Comparison of ENCODE assay signal across 16 cellular contexts in genomic region chrX:68997461-68997860, GRCh38.
DNase-seq lines count a peak whose midpoint lies in the region; ATAC-seq, FAIRE-seq and TF ChIP-seq lines count a peak whose summit lies in the region.
"Had no signal": no experiment of that assay in that cellular context is flagged by ENCODE, and none has a peak within 500 bp of the region (broad histone marks: within the 10 kb centered on the region; RNA-seq: fewer than 3 reads in every experiment).

No MANE protein-coding gene starts in this region.

- H3K4me1 ChIP-seq in sigmoid colon = peaks cover 0 to 27% (median 23%) of the 10 kb centered on the region in 4 donors

- peaks cover 1% of the 10 kb centered on the region for H3K27me3 Mint-ChIP-seq in activated CD4-positive, alpha-beta T cell treated with anti-CD3 and anti-CD28 coated beads, Interleukin-2, amount 10 ng/mL, durations not matched to agents 24 days and 14 days
- H3K27me3 Mint-ChIP-seq: CD4-positive, alpha-beta T cell had no signal

- no peak for ATAC-seq in HG03175 (IDR thresholded peaks at IDR 0.05; ENCODE audit: unreplicated experiment)

- no peak for TF ChIP-seq EP300 in sigmoid colon (IDR thresholded peaks at IDR 0.05)

- H3K4me3 Mint-ChIP-seq in activated CD4-positive, alpha-beta T cell treated with anti-CD3 and anti-CD28 coated beads, Interleukin-2, amount 10 ng/mL, durations not matched to agents 24 days and 14 days = no peak overlapping the region
- H3K4me3 Mint-ChIP-seq: B cell; CD4-positive, alpha-beta T cell; IgD-negative memory B cell had no signal

- 82 to 90% methylated on average over 3 of the region's 3 CpGs for WGBS in sigmoid colon, 2 donors

- intact Hi-C loops in sigmoid colon (cut with DNase I) = loop anchor here (10.0 kb wide), 1 partner anchor 103 kb away; no protein-coding TSS in a partner anchor
- intact Hi-C loops in activated CD4-positive, alpha-beta T cell treated with anti-CD3 and anti-CD28 coated beads, Interleukin-2, amount 10 ng/mL, durations not matched to agents 24 days and 14 days (cut with micrococcal nuclease) = no loop called here

- H3K27me3 ChIP-seq in AG04450 (ENCODE audit: control insufficient read depth, insufficient read depth, low read length) (no peaks in the 10 kb centered on the region), sigmoid colon (no peaks in the 10 kb centered on the region)

- no peaks in the 10 kb centered on the region for H3K36me3 Mint-ChIP-seq in activated CD4-positive, alpha-beta T cell treated with anti-CD3 and anti-CD28 coated beads, Interleukin-2, amount 10 ng/mL, durations not matched to agents 24 days and 14 days (ENCODE audit: low read depth)
- H3K36me3 Mint-ChIP-seq: IgD-negative memory B cell had no signal

- H3K27ac ChIP-seq in AG04450 (ENCODE audit: low read depth, low read length) (peak overlapping the region; percentile 11), RWPE1 (peak overlapping the region; percentile 87), sigmoid colon (peak overlapping the region; percentile 64 to 72 (median 70))

- POLR2A ChIA-PET in AG04450 (lab: Yijun Ruan, JAX) (interaction anchor here (0.7 to 1.0 kb wide), 2 partner anchors 113 to 168 kb away, joined by 3 read pairs; partner anchors contain the start of gene EFNB1), RWPE1 (lab: Yijun Ruan, JAX; ENCODE audit: low non-redundant PET) (no interaction called here)

- CTCF ChIA-PET in AG04450 (lab: Charles Lee) = no interaction called here
- CTCF ChIA-PET in RWPE1 (lab: Yijun Ruan, JAX) = no interaction called here

- H3K9me3 ChIP-seq in AG04450 (ENCODE audit: control insufficient read depth, insufficient read depth, low read length) (no peaks in the 10 kb centered on the region), sigmoid colon (no peaks in the 10 kb centered on the region)

- H3K4me1 Mint-ChIP-seq in activated CD4-positive, alpha-beta T cell treated with anti-CD3 and anti-CD28 coated beads, Interleukin-2, amount 10 ng/mL, durations not matched to agents 24 days and 14 days = no peaks in the 10 kb centered on the region
- H3K4me1 Mint-ChIP-seq: B cell, IgD-negative memory B cell had no signal

- DNase-seq in AG04450 (ENCODE audit: low read depth, low spot score) (no peak), RWPE1 (ENCODE audit: low spot score) (no peak), fibroblast of the aortic adventitia (ENCODE audit: low read depth) (peak; percentile 7), sigmoid colon (no peak), HTR-8/SVneo (ENCODE audit: insufficient read length, low spot score) (no peak)
- no peak for DNase-seq in activated CD4-positive, alpha-beta T cell treated with anti-CD3 and anti-CD28 coated beads, Interleukin-2, amount 10 ng/mL, durations not matched to agents 24 days and 14 days
- DNase-seq: CD4-positive, alpha-beta T cell; GOT3; Kasumi-1; NCI-H1105 treated with DMSO at 0.1 percent for 48 hours; NCI-H1694 treated with DMSO at 0.1 percent for 48 hours; NCI-H524 treated with DMSO at 0.1 percent for 48 hours; SHP77 treated with DMSO at 0.1 percent for 48 hours had no signal

- TF ChIP-seq POLR2A in sigmoid colon (IDR thresholded peaks at IDR 0.05) = no peak

- H3K4me3 ChIP-seq in AG04450 (ENCODE audit: low read depth, low read length) = no peak overlapping the region
- no peak overlapping the region for H3K4me3 ChIP-seq in fibroblast of the aortic adventitia (ENCODE audit: low read depth, low read length)
- H3K4me3 ChIP-seq in sigmoid colon = no peak overlapping the region

- no peaks in the 10 kb centered on the region for H3K36me3 ChIP-seq in sigmoid colon

- no peak for FAIRE-seq in HTR-8/SVneo (lab: Jason Lieb, UNC)

- no peaks in the 10 kb centered on the region for H3K9me3 Mint-ChIP-seq in activated CD4-positive, alpha-beta T cell treated with anti-CD3 and anti-CD28 coated beads, Interleukin-2, amount 10 ng/mL, durations not matched to agents 24 days and 14 days
- H3K9me3 Mint-ChIP-seq: CD4-positive, alpha-beta T cell; IgD-negative memory B cell had no signal

- TF ChIP-seq CTCF in AG04450 (IDR thresholded peaks at IDR 0.05; ENCODE audit: low read depth, low read length) (no peak), RWPE1 (conservative IDR thresholded peaks at IDR 0.05; ENCODE audit: low read depth) (no peak), fibroblast of the aortic adventitia (IDR thresholded peaks at IDR 0.05; ENCODE audit: insufficient read depth, low read length) (no peak), sigmoid colon (IDR thresholded peaks at IDR 0.05) (no peak)

- H3K27ac Mint-ChIP-seq in activated CD4-positive, alpha-beta T cell treated with anti-CD3 and anti-CD28 coated beads, Interleukin-2, amount 10 ng/mL, durations not matched to agents 24 days and 14 days = no peak overlapping the region
- H3K27ac Mint-ChIP-seq: B cell; CD4-positive, alpha-beta T cell had no signal

Comparison
In these comparisons a context has a peak if more than half of its experiments do, and no peak if none do; other contexts are left out.
1. H3K27ac ChIP-seq: peak in every context shown above with its lines; median percentile 87 in RWPE1; 70 in sigmoid colon; 11 in AG04450.